In genomic region chr9:19456996-19457693, GRCh38 we compare ENCODE assay signal across 8 cellular contexts. TPM values are rescaled to one million over a fixed set of nuclear protein-coding genes. Genes with fewer than 3 reads are reported as not detected.
DNase-seq lines count a peak whose midpoint lies in the region; ATAC-seq, FAIRE-seq and TF ChIP-seq lines count a peak whose summit lies in the region.

No MANE protein-coding gene starts in this region.

- DNase-seq in COLO829 (ENCODE audit: low spot score) = peak; percentile 59
- peak; percentile 88 for DNase-seq in NCI-H748 (lab: John Stamatoyannopoulos, UW; ENCODE audit: unreplicated experiment)
- peak; percentile 67 for DNase-seq in activated CD8-positive, alpha-beta T cell treated with anti-CD3 and anti-CD28 coated beads for 36 hours
- peak; percentile 85 for DNase-seq in midbrain (lab: John Stamatoyannopoulos, UW)
- DNase-seq in stimulated activated CD8-positive, alpha-beta memory T cell treated with anti-CD3 and anti-CD28 coated beads, Interleukin-4, amount 100 ng/mL, for 48 hours = peak; percentile 68

- POLR2A ChIA-PET in activated CD8-positive, alpha-beta T cell treated with anti-CD3 and anti-CD28 coated beads for 36 hours (lab: Charles Lee) = interaction anchor here (1.1 to 1.4 kb wide), 2 partner anchors 10 to 81 kb away, joined by 3 to 5 read pairs; no protein-coding TSS in a partner anchor

- no peak overlapping the region for H3K27ac Mint-ChIP-seq in activated CD8-positive, alpha-beta T cell treated with anti-CD3 and anti-CD28 coated beads for 36 hours

- CTCF ChIA-PET in activated CD8-positive, alpha-beta T cell treated with anti-CD3 and anti-CD28 coated beads for 36 hours (lab: Charles Lee) = interaction anchor here (0.6 to 8.2 kb wide), 40 partner anchors 8 to 436 kb away, joined by 3 to 104 read pairs (median 5); partner anchors contain the start of genes DENND4C and RRAGA

- intact Hi-C loops in activated CD8-positive, alpha-beta T cell treated with anti-CD3 and anti-CD28 coated beads for 36 hours (cut with micrococcal nuclease) = loop anchor here (2.0 to 5.0 kb wide), 4 partner anchors 76 to 1200 kb away; partner anchors contain the start of genes RPS6 and RRAGA

- peak overlapping the region; percentile 47 for H3K4me3 Mint-ChIP-seq in activated CD8-positive, alpha-beta T cell treated with anti-CD3 and anti-CD28 coated beads for 36 hours

- H3K4me1 Mint-ChIP-seq in activated CD8-positive, alpha-beta T cell treated with anti-CD3 and anti-CD28 coated beads for 36 hours (ENCODE audit: low read depth) = peaks cover 8% of the 10 kb centered on the region

- H3K36me3 Mint-ChIP-seq in activated CD8-positive, alpha-beta T cell treated with anti-CD3 and anti-CD28 coated beads for 36 hours (ENCODE audit: low read depth) = no peaks in the 10 kb centered on the region

- peak; percentile 76 for FAIRE-seq in endometrium (lab: Jason Lieb, UNC)

- peak; percentile 97 for TF ChIP-seq CTCF in activated CD8-positive, alpha-beta T cell treated with anti-CD3 and anti-CD28 coated beads for 36 hours (IDR thresholded peaks at IDR 0.05)

- no peaks in the 10 kb centered on the region for H3K9me3 Mint-ChIP-seq in activated CD8-positive, alpha-beta T cell treated with anti-CD3 and anti-CD28 coated beads for 36 hours

- no peaks in the 10 kb centered on the region for H3K27me3 Mint-ChIP-seq in activated CD8-positive, alpha-beta T cell treated with anti-CD3 and anti-CD28 coated beads for 36 hours

- ATAC-seq in GM19397 (IDR thresholded peaks at IDR 0.05; ENCODE audit: unreplicated experiment) (peak; percentile 90), HG03558 (IDR thresholded peaks at IDR 0.05; ENCODE audit: extremely low read depth, unreplicated experiment) (peak; percentile 54)
- ATAC-seq in activated CD8-positive, alpha-beta T cell treated with anti-CD3 and anti-CD28 coated beads for 36 hours = peak; percentile 94

RNA-seq across cellular contexts. Expression of gene ACER2, which starts 48.3 kb away (rescaled TPM):
- 1 to 10 TPM; 1.2 to 1.4 TPM for total RNA-seq in activated CD8-positive, alpha-beta T cell treated with anti-CD3 and anti-CD28 coated beads for 36 hours

Comparison
In these comparisons a context has a peak if more than half of its experiments do, and no peak if none do; other contexts are left out.
1. Peak in every context shown above with its lines: DNase-seq and ATAC-seq.